ENCODE assay signal across 15 cellular contexts in genomic region chr2:140747665-140748064, GRCh38.
A peak's percentile ranks its signal among the peaks of the same experiment; 100 is the strongest.
DNase-seq lines count a peak whose midpoint lies in the region; ATAC-seq and TF ChIP-seq lines count a peak whose summit lies in the region.
"Had no signal": no experiment of that assay in that cellular context is flagged by ENCODE, and none has a peak within 500 bp of the region (broad histone marks: within the 10 kb centered on the region; RNA-seq: fewer than 3 reads in every experiment).

No MANE protein-coding gene starts in this region.

- no peak overlapping the region for H3K4me3 ChIP-seq in GM12864 (ENCODE audit: low read depth, low read length)
- H3K4me3 ChIP-seq in gastrocnemius medialis = no peak overlapping the region
- H3K4me3 ChIP-seq: A549, left ventricle myocardium inferior had no signal

- ATAC-seq in GM19397 (IDR thresholded peaks at IDR 0.05; ENCODE audit: unreplicated experiment) = peak; percentile 74
- peak; percentile 80 for ATAC-seq in HG02678 (IDR thresholded peaks at IDR 0.05; ENCODE audit: unreplicated experiment)
- ATAC-seq in HG03354 (IDR thresholded peaks at IDR 0.05; ENCODE audit: poor library complexity, severe bottlenecking, unreplicated experiment) = peak; percentile 85
- ATAC-seq in gastrocnemius medialis = no peak
- ATAC-seq in left lobe of liver = no peak
- ATAC-seq: A549; effector memory CD8-positive, alpha-beta T cell had no signal

- H3K27ac ChIP-seq in gastrocnemius medialis = no peak overlapping the region
- H3K27ac ChIP-seq: A549, left ventricle myocardium inferior had no signal

- in situ Hi-C loops in gastrocnemius medialis (cut with MboI; ENCODE audit: low sequenced_read_pairs in 4 of 4) = no loop called here

- TF ChIP-seq POLR2A in gastrocnemius medialis (IDR thresholded peaks at IDR 0.05) = no peak

- peak; percentile 18 for DNase-seq in GM12864 (ENCODE audit: low read depth)
- no peak for DNase-seq in gastrocnemius medialis
- no peak for DNase-seq in GM19240 (ENCODE audit: insufficient read length, low spot score)
- DNase-seq in NCI-H345 treated with DMSO at 0.1 percent for 48 hours (lab: John Stamatoyannopoulos, UW; ENCODE audit: unreplicated experiment) = no peak
- DNase-seq in left lobe of liver (ENCODE audit: low spot score) = no peak
- DNase-seq: activated CD4-positive, alpha-beta T cell treated with anti-CD3 and anti-CD28 coated beads for 1 hour; effector memory CD8-positive, alpha-beta T cell; HFFc6; left ventricle myocardium inferior; NCI-H2081 treated with DMSO at 0.1 percent for 48 hours; nephron progenitor cell had no signal

- H3K36me3 ChIP-seq in gastrocnemius medialis = no peaks in the 10 kb centered on the region
- H3K36me3 ChIP-seq: left ventricle myocardium inferior had no signal

- no peaks in the 10 kb centered on the region for H3K4me1 ChIP-seq in gastrocnemius medialis
- H3K4me1 ChIP-seq: A549, left ventricle myocardium inferior had no signal

- TF ChIP-seq CTCF in GM12864 (IDR thresholded peaks at IDR 0.05; ENCODE audit: low read depth, low read length, missing control alignments) (no peak), gastrocnemius medialis (IDR thresholded peaks at IDR 0.05 in 4 of 5, conservative IDR thresholded peaks at IDR 0.05 in 1 of 5) (no peak)

- H3K9me3 ChIP-seq in gastrocnemius medialis = no peaks in the 10 kb centered on the region
- H3K9me3 ChIP-seq: A549, left ventricle myocardium inferior had no signal

- intact Hi-C loops in gastrocnemius medialis (cut with DNase I; ENCODE audit: low total_unique reads) = no loop called here

- no peaks in the 10 kb centered on the region for H3K27me3 ChIP-seq in gastrocnemius medialis

Comparison
In these comparisons a context has a peak if more than half of its experiments do, and no peak if none do; other contexts are left out.
1. ATAC-seq: peak in GM19397 (single experiment), HG02678 (single experiment) and HG03354 (single experiment); none in gastrocnemius medialis (0 of 2) and left lobe of liver (single experiment).